In genomic region chr18:27959101-27959500, GRCh38 we compare ENCODE assay signal across 21 cellular contexts.
"Had no signal": no experiment of that assay in that cellular context is flagged by ENCODE, and none has a peak within 500 bp of the region (broad histone marks: within the 10 kb centered on the region; RNA-seq: fewer than 3 reads in every experiment).

No MANE protein-coding gene starts in this region.

- H3K27ac ChIP-seq: esophagus muscularis mucosa, lower lobe of right lung, psoas muscle, sigmoid colon, stomach, tibial artery had no signal

- H3K9me3 ChIP-seq: esophagus muscularis mucosa, lower lobe of right lung, ovary, psoas muscle, sigmoid colon, stomach, tibial artery had no signal

- H3K4me1 ChIP-seq: esophagus muscularis mucosa, lower lobe of right lung, psoas muscle, sigmoid colon, stomach had no signal

- ATAC-seq: left ventricle myocardium superior; lower lobe of right lung; naive thymus-derived CD8-positive, alpha-beta T cell; psoas muscle; right cardiac atrium; stimulated activated effector memory CD8-positive, alpha-beta T cell treated with anti-CD3 and anti-CD28 coated beads, Interleukin-12 subunit alpha, Interleukin-12 subunit beta, amount 100 ng/mL, for 72 hours had no signal

- H3K4me3 ChIP-seq: esophagus muscularis mucosa, lower lobe of right lung, ovary, psoas muscle, sigmoid colon, stomach, tibial artery had no signal

- H3K27me3 ChIP-seq: esophagus muscularis mucosa, ovary, sigmoid colon, stomach, tibial artery had no signal

- DNase-seq: effector CD8-positive, alpha-beta T cell; endodermal cell; hypothalamus; immature natural killer cell; left ventricle myocardium superior; lower lobe of right lung; naive thymus-derived CD8-positive, alpha-beta T cell; nephron progenitor cell; nucleus accumbens; ovary; posterior cingulate gyrus; psoas muscle; right cardiac atrium; sigmoid colon; stimulated activated CD4-positive, alpha-beta T cell treated with anti-CD3 and anti-CD28 coated beads, Interleukin-2, amount 100 ng/mL, for 24 hours; stimulated activated CD4-positive, alpha-beta T cell treated with anti-CD3 and anti-CD28 coated beads, Interleukin-4, amount 100 ng/mL, for 24 hours; stimulated activated naive CD4-positive, alpha-beta T cell treated with Interleukin-2 at 50 U/mL for 16 hours; stomach; tibial artery had no signal

- H3K36me3 ChIP-seq: lower lobe of right lung, ovary, sigmoid colon, stomach, tibial artery had no signal
